In the genomic region with DNA sequence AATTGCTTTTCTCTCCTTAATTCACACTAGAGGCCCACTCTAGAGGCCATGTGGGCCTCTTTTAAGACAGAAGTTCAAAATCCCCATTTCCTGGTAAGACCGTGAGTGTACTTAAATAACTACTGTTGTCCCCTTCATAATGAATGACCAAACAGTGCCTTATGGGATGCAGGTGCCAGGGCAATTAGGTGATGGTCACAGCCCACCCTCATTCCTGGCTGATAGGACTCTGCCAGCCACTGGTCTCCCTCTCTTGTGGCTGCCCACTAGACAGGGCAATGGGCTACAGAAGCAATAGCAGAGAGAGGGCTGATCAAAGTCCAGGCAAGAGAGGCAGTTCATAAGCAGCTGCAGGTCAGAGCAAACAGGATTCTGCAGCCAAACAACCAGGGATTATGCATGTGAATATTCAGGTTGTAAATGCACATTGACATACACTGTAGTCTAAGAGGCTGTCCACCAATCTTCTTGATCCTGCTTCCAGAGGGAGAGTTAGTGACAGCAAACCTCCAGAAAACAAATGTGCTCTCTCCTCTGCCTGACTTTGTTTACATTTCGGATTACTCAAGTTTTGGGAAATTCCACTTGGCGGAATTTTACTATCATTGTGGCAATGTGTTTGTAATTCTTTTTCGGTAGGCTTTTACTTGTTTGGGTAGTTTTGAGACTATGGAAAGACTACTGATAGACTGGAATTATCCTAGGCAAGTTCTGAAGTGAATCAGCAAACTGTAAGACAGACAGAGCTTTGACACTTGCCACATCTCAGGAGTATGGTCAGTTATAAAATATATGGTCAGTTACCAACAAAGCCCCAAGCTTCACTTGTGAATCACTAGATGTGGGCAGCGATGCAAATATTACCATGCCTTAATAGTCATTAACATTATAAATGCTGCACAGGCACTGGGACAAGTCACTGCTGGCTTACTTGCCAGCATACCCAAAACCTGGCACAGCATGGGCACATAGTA, we compare ENCODE assay signal across 1 cellular context.
TF ChIP-seq lines count a peak whose summit lies in the region.

No MANE protein-coding gene starts in this region.

TF ChIP-seq in HepG2, 621 proteins besides CTCF, POLR2A, EP300 and RAD21 (continues in another document):
- TF ChIP-seq ZSCAN31 (CRISPR knock-in tag; IDR thresholded peaks at IDR 0.05; ENCODE audit: low read depth): peak; percentile 82; the same call in 1 of the 2 replicates
- TF ChIP-seq ZNF652 (CRISPR knock-in tag; IDR thresholded peaks at IDR 0.05; ENCODE audit: borderline replicate concordance, low read depth): peak; percentile 29; the same call in 1 of the 2 replicates
- no peak for TF ChIP-seq XBP1 (CRISPR knock-in tag; IDR thresholded peaks at IDR 0.05)
- TF ChIP-seq ZNF136 (CRISPR knock-in tag; IDR thresholded peaks at IDR 0.05; ENCODE audit: low read depth): peak; percentile 18; the same call in 1 of the 2 replicates
- TF ChIP-seq HNRNPUL1 (IDR thresholded peaks at IDR 0.05; ENCODE audit: low read depth, low read length): no peak
- 0 out of 2 replicates have a peak, but pooled peaks have one; percentile 21 for TF ChIP-seq ZNF510 (CRISPR knock-in tag; IDR thresholded peaks at IDR 0.05; ENCODE audit: low read depth)
- no peak for TF ChIP-seq RBM39 (IDR thresholded peaks at IDR 0.05; ENCODE audit: low read depth, low read length, poor library complexity, severe bottlenecking)
- peak; percentile 55; the same call in 1 of the 2 replicates for TF ChIP-seq SP5 (CRISPR knock-in tag; IDR thresholded peaks at IDR 0.05; ENCODE audit: borderline replicate concordance, low read depth)
- TF ChIP-seq ZNF749 (CRISPR knock-in tag; IDR thresholded peaks at IDR 0.05; ENCODE audit: borderline replicate concordance): peak; percentile 80
- TF ChIP-seq HNRNPL (IDR thresholded peaks at IDR 0.05; ENCODE audit: low read depth, low read length): peak; percentile 78
- TF ChIP-seq ZFYVE20 (CRISPR knock-in tag; IDR thresholded peaks at IDR 0.05; ENCODE audit: borderline replicate concordance, low read depth): no peak
- TF ChIP-seq ZNF615 (CRISPR knock-in tag; IDR thresholded peaks at IDR 0.05; ENCODE audit: borderline replicate concordance): no peak
- TF ChIP-seq ZHX2 (IDR thresholded peaks at IDR 0.05; ENCODE audit: low read depth): no peak
- no peak for TF ChIP-seq ZHX2 (CRISPR knock-in tag; IDR thresholded peaks at IDR 0.05; ENCODE audit: borderline replicate concordance)
- no peak for TF ChIP-seq ZNF570 (CRISPR knock-in tag; IDR thresholded peaks at IDR 0.05; ENCODE audit: borderline replicate concordance)
- TF ChIP-seq, protein P1, sequence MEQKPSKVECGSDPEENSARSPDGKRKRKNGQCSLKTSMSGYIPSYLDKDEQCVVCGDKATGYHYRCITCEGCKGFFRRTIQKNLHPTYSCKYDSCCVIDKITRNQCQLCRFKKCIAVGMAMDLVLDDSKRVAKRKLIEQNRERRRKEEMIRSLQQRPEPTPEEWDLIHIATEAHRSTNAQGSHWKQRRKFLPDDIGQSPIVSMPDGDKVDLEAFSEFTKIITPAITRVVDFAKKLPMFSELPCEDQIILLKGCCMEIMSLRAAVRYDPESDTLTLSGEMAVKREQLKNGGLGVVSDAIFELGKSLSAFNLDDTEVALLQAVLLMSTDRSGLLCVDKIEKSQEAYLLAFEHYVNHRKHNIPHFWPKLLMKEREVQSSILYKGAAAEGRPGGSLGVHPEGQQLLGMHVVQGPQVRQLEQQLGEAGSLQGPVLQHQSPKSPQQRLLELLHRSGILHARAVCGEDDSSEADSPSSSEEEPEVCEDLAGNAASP (CRISPR knock-in tag; IDR thresholded peaks at IDR 0.05; ENCODE audit: borderline replicate concordance): peak; percentile 79
- no peak for TF ChIP-seq HCFC1 (IDR thresholded peaks at IDR 0.05; ENCODE audit: low read depth, low read length)
- peak; percentile 52; the same call in 1 of the 2 replicates for TF ChIP-seq FOXP1 (IDR thresholded peaks at IDR 0.05)
- peak; percentile 82 for TF ChIP-seq FOXP1 (CRISPR knock-in tag; IDR thresholded peaks at IDR 0.05)
- TF ChIP-seq, protein P2, sequence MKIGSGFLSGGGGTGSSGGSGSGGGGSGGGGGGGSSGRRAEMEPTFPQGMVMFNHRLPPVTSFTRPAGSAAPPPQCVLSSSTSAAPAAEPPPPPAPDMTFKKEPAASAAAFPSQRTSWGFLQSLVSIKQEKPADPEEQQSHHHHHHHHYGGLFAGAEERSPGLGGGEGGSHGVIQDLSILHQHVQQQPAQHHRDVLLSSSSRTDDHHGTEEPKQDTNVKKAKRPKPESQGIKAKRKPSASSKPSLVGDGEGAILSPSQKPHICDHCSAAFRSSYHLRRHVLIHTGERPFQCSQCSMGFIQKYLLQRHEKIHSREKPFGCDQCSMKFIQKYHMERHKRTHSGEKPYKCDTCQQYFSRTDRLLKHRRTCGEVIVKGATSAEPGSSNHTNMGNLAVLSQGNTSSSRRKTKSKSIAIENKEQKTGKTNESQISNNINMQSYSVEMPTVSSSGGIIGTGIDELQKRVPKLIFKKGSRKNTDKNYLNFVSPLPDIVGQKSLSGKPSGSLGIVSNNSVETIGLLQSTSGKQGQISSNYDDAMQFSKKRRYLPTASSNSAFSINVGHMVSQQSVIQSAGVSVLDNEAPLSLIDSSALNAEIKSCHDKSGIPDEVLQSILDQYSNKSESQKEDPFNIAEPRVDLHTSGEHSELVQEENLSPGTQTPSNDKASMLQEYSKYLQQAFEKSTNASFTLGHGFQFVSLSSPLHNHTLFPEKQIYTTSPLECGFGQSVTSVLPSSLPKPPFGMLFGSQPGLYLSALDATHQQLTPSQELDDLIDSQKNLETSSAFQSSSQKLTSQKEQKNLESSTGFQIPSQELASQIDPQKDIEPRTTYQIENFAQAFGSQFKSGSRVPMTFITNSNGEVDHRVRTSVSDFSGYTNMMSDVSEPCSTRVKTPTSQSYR (CRISPR knock-in tag; IDR thresholded peaks at IDR 0.05; ENCODE audit: borderline replicate concordance): no peak; the same call in 1 of the 2 replicates
- 0 out of 2 replicates have a peak, but pooled peaks have one; percentile 7 for TF ChIP-seq MAFF (IDR thresholded peaks at IDR 0.05; ENCODE audit: low read depth, low read length)
- 0 out of 2 replicates have a peak, but pooled peaks have one; percentile 66 for TF ChIP-seq ZNF318 (CRISPR knock-in tag; IDR thresholded peaks at IDR 0.05)
- TF ChIP-seq USF2 (IDR thresholded peaks at IDR 0.05; ENCODE audit: low read depth, low read length): no peak
- TF ChIP-seq USF2 (CRISPR knock-in tag; IDR thresholded peaks at IDR 0.05; ENCODE audit: borderline replicate concordance): no peak
- peak; percentile 92 for TF ChIP-seq MTA1 (CRISPR knock-in tag; IDR thresholded peaks at IDR 0.05; ENCODE audit: borderline replicate concordance)
- TF ChIP-seq HOXA3 (CRISPR knock-in tag; IDR thresholded peaks at IDR 0.05): peak; percentile 75; the same call in 1 of the 2 replicates
- TF ChIP-seq SRSF1 (optimal IDR thresholded peaks at IDR 0.05; ENCODE audit: low read depth, low read length): no peak
